26 cellular contexts compared by ENCODE assay signal in genomic region chr20:46951405-46951804, GRCh38. TPM values are rescaled to one million over a fixed set of nuclear protein-coding genes. Genes with fewer than 3 reads are reported as not detected.
A peak's percentile ranks its signal among the peaks of the same experiment; 100 is the strongest.
DNase-seq lines count a peak whose midpoint lies in the region; ATAC-seq and TF ChIP-seq lines count a peak whose summit lies in the region.
"Had no signal": no experiment of that assay in that cellular context is flagged by ENCODE, and none has a peak within 500 bp of the region (broad histone marks: within the 10 kb centered on the region; RNA-seq: fewer than 3 reads in every experiment).

No MANE protein-coding gene starts in this region.

- no peak overlapping the region for H3K4me3 ChIP-seq in mammary epithelial cell (replicated peaks in 1 of 3; ENCODE audit: insufficient read depth in 1 of 3, low read depth in 2 of 3, low read length in 3 of 3)
- H3K4me3 ChIP-seq in breast epithelium, result no peak overlapping the region
- H3K4me3 ChIP-seq in fibroblast of mammary gland (ENCODE audit: control insufficient read depth, low read depth, low read length), result no peak overlapping the region
- H3K4me3 ChIP-seq: esophagus muscularis mucosa, spleen, tibial artery had no signal

- H3K36me3 ChIP-seq in mammary epithelial cell (ENCODE audit: insufficient read depth, low read length) (no peaks in the 10 kb centered on the region), breast epithelium (no peaks in the 10 kb centered on the region)
- H3K36me3 ChIP-seq: esophagus muscularis mucosa, neutrophil, spleen, tibial artery had no signal

- no peak overlapping the region for H3K27ac Mint-ChIP-seq in stimulated activated naive CD8-positive, alpha-beta T cell treated with anti-CD3 and anti-CD28 coated beads, Interleukin-15, amount 100 ng/mL, for 72 hours
- H3K27ac Mint-ChIP-seq: stimulated activated naive B cell treated with anti-CD40 and anti-IgM and Interleukin-4, amounts not matched to agents 10 μg/mL and 1 μg/mL and 100 μg/mL, for 72 hours; T-cell had no signal

- no peak for TF ChIP-seq POLR2A in breast epithelium (IDR thresholded peaks at IDR 0.05)

- intact Hi-C loops in mammary epithelial cell (cut with micrococcal nuclease) (no loop called here), breast epithelium (cut with DNase I; ENCODE audit: low total_unique reads) (no loop called here)

- H2AFZ ChIP-seq in mammary epithelial cell (ENCODE audit: low read depth, low read length), result no peak overlapping the region

- no peak overlapping the region for H3K4me3 Mint-ChIP-seq in stimulated activated naive CD8-positive, alpha-beta T cell treated with anti-CD3 and anti-CD28 coated beads, Interleukin-15, amount 100 ng/mL, for 72 hours
- H3K4me3 Mint-ChIP-seq: stimulated activated naive B cell treated with anti-CD40 and anti-IgM and Interleukin-4, amounts not matched to agents 10 μg/mL and 1 μg/mL and 100 μg/mL, for 72 hours; T-cell had no signal

- no peaks in the 10 kb centered on the region for H3K79me2 ChIP-seq in mammary epithelial cell (ENCODE audit: insufficient read depth, low read length)

- no peak for TF ChIP-seq CTCF in mammary epithelial cell (conservative IDR thresholded peaks at IDR 0.05 in 1 of 2, IDR thresholded peaks at IDR 0.05 in 1 of 2; ENCODE audit: extremely low read depth in 1 of 2, insufficient read depth in 1 of 2, low read depth in 1 of 2, low read length in 2 of 2)
- no peak for TF ChIP-seq CTCF in breast epithelium (IDR thresholded peaks at IDR 0.05)
- no peak for TF ChIP-seq CTCF in fibroblast of mammary gland (conservative IDR thresholded peaks at IDR 0.05; ENCODE audit: control insufficient read depth, insufficient read depth, low read depth, low read length)

- H3K27me3 ChIP-seq in mammary epithelial cell (ENCODE audit: insufficient read depth, low read length), result no peaks in the 10 kb centered on the region
- no peaks in the 10 kb centered on the region for H3K27me3 ChIP-seq in breast epithelium
- H3K27me3 ChIP-seq: esophagus muscularis mucosa, tibial artery had no signal

- H3K4me1 Mint-ChIP-seq in stimulated activated naive CD8-positive, alpha-beta T cell treated with anti-CD3 and anti-CD28 coated beads, Interleukin-15, amount 100 ng/mL, for 72 hours, result peaks cover 7% of the 10 kb centered on the region
- H3K4me1 Mint-ChIP-seq: stimulated activated naive B cell treated with anti-CD40 and anti-IgM and Interleukin-4, amounts not matched to agents 10 μg/mL and 1 μg/mL and 100 μg/mL, for 72 hours; T-cell had no signal

- no peak overlapping the region for H3K9ac ChIP-seq in mammary epithelial cell (ENCODE audit: insufficient read depth, low read length)
- H3K9ac ChIP-seq: KMS-11 had no signal

- peak; percentile 91 for ATAC-seq in stimulated activated naive CD8-positive, alpha-beta T cell treated with anti-CD3 and anti-CD28 coated beads, Interleukin-15, amount 100 ng/mL, for 72 hours
- ATAC-seq: stimulated activated naive B cell treated with anti-CD40 and anti-IgM and Interleukin-4, amounts not matched to agents 10 μg/mL and 1 μg/mL and 100 μg/mL, for 72 hours; T-cell had no signal

- no peaks in the 10 kb centered on the region for H4K20me1 ChIP-seq in mammary epithelial cell (ENCODE audit: insufficient read depth, low read length)

- DNase-seq in mammary epithelial cell (peak; percentile 85), breast epithelium (ENCODE audit: low spot score in 2 of 2) (no peak), T1000 (lab: John Stamatoyannopoulos, UW) (peak; percentile 29), fibroblast of mammary gland (ENCODE audit: low read depth) (peak; percentile 75), C1 segment of cervical spinal cord (lab: John Stamatoyannopoulos, UW) (no peak), cortex of kidney (lab: John Stamatoyannopoulos, UW) (no peak)
- peak; percentile 2 to 29 for DNase-seq in stimulated activated naive CD8-positive, alpha-beta T cell treated with anti-CD3 and anti-CD28 coated beads, Interleukin-15, amount 100 ng/mL, for 72 hours
- DNase-seq: activated effector memory CD4-positive, alpha-beta T cell treated with anti-CD3 and anti-CD28 coated beads, Interleukin-2, amount 50 U/mL, for 16 hours; AML-193; amygdala; DMS79 treated with DMSO at 0.1 percent for 48 hours; effector CD8-positive, alpha-beta T cell; NCI-H1048; NCI-H1930; NCI-H226; NCI-H82; spleen; stimulated activated naive B cell treated with anti-CD40 and anti-IgM and Interleukin-4, amounts not matched to agents 10 μg/mL and 1 μg/mL and 100 μg/mL, for 72 hours; T-cell; tibial artery had no signal

- H3K4me1 ChIP-seq in mammary epithelial cell (ENCODE audit: insufficient read depth, low read length) (no peaks in the 10 kb centered on the region), breast epithelium (no peaks in the 10 kb centered on the region)
- H3K4me1 ChIP-seq: esophagus muscularis mucosa, spleen had no signal

- no TSS peak for BruUV-seq in mammary epithelial cell (replicated peaks; lab: Mats Ljungman, UMichigan)

- H3K27me3 Mint-ChIP-seq in stimulated activated naive CD8-positive, alpha-beta T cell treated with anti-CD3 and anti-CD28 coated beads, Interleukin-15, amount 100 ng/mL, for 72 hours, result peaks cover 7% of the 10 kb centered on the region

- in situ Hi-C loops in mammary epithelial cell (cut with MboI; ENCODE audit: low sequenced_read_pairs in 2 of 2), result no loop called here

- H3K27ac ChIP-seq in mammary epithelial cell (ENCODE audit: insufficient read depth, low read depth, low read length), result no peak overlapping the region
- no peak overlapping the region for H3K27ac ChIP-seq in breast epithelium
- H3K27ac ChIP-seq: esophagus muscularis mucosa, KMS-11, neutrophil, spleen, tibial artery had no signal

- WGBS in mammary epithelial cell (ENCODE audit: low coverage, missing lambda C conversion rate), result 33% methylated on average over 4 of the region's 4 CpGs

- CTCF ChIA-PET in mammary epithelial cell (lab: Charles Lee; ENCODE audit: low non-redundant PET), result no interaction called here

- dilution Hi-C loops in mammary epithelial cell (cut with HindIII; ENCODE audit: low sequenced_read_pairs), result no loop called here

- H3K4me2 ChIP-seq in mammary epithelial cell (ENCODE audit: insufficient read depth, low read depth, low read length), result no peak overlapping the region
- H3K4me2 ChIP-seq: KMS-11 had no signal

- peaks cover 3% of the 10 kb centered on the region for H3K9me3 ChIP-seq in mammary epithelial cell (replicated peaks; ENCODE audit: insufficient read depth, low read length)
- peaks cover 0 to 3% of the 10 kb centered on the region in 2 donors for H3K9me3 ChIP-seq in breast epithelium
- H3K9me3 ChIP-seq: neutrophil had no signal

- H3K9me3 Mint-ChIP-seq in stimulated activated naive CD8-positive, alpha-beta T cell treated with anti-CD3 and anti-CD28 coated beads, Interleukin-15, amount 100 ng/mL, for 72 hours, result peaks cover 0 to 5% of the 10 kb centered on the region in 2 donors

RNA-seq across cellular contexts. Expression of gene EYA2, which starts 56.8 kb away (rescaled TPM):
- total RNA-seq in mammary epithelial cell (1 to 10 TPM in 1 of 2 donors, under 1 TPM in 1; 0.31 to 1.0 TPM), breast epithelium (10 to 100 TPM in 2 of 3 donors, 1 to 10 TPM in 1; 5.4 to 19.2 (median 12.5) TPM)
- 0.03 TPM for polyA plus RNA-seq in mammary epithelial cell
- not detected for polyA minus RNA-seq in mammary epithelial cell
- total RNA-seq: activated CD8-positive, alpha-beta memory T cell treated with anti-CD3 and anti-CD28 coated beads for 36 hours; kidney epithelial cell; lung microvascular endothelial cell; T-cell had no signal

Comparison
In these comparisons a context has a peak if more than half of its experiments do, and no peak if none do; other contexts are left out.
1. DNase-seq: peak in mammary epithelial cell (single experiment), T1000 (single experiment), fibroblast of mammary gland (single experiment) and stimulated activated naive CD8-positive, alpha-beta T cell treated with anti-CD3 and anti-CD28 coated beads, Interleukin-15, amount 100 ng/mL, for 72 hours (2 of 2); none in breast epithelium (0 of 2), C1 segment of cervical spinal cord (0 of 14) and cortex of kidney (single experiment).